Comparison of ENCODE assay signal across 16 cellular contexts in genomic region chr18:2087877-2088673, GRCh38.
DNase-seq lines count a peak whose midpoint lies in the region; ATAC-seq, FAIRE-seq and TF ChIP-seq lines count a peak whose summit lies in the region.
"Had no signal": no experiment of that assay in that cellular context is flagged by ENCODE, and none has a peak within 500 bp of the region (broad histone marks: within the 10 kb centered on the region; RNA-seq: fewer than 3 reads in every experiment).

No MANE protein-coding gene starts in this region.

- dilution Hi-C loops in mammary epithelial cell (cut with HindIII; ENCODE audit: low sequenced_read_pairs), result no loop called here

- no peak for FAIRE-seq in GM12891 (lab: Jason Lieb, UNC)

- BruUV-seq in mammary epithelial cell (replicated peaks; lab: Mats Ljungman, UMichigan), result no TSS peak

- H2AFZ ChIP-seq in mammary epithelial cell (ENCODE audit: low read depth, low read length), result no peak overlapping the region

- no peaks in the 10 kb centered on the region for H3K36me3 ChIP-seq in mammary epithelial cell (ENCODE audit: insufficient read depth, low read length)
- H3K36me3 ChIP-seq in left lung, result no peaks in the 10 kb centered on the region
- H3K36me3 ChIP-seq: SJSA1, thoracic aorta had no signal

- intact Hi-C loops in natural killer cell (cut with micrococcal nuclease) (no loop called here), mammary epithelial cell (cut with micrococcal nuclease) (no loop called here), left lung (cut with DNase I) (no loop called here)

- ATAC-seq in natural killer cell, result no peak
- no peak for ATAC-seq in natural killer cell treated with Interleukin-12 subunit alpha and Interleukin-12 subunit beta and Interleukin-15 and Interleukin-18, amount 100 ng/mL, for 72 hours
- ATAC-seq in left lung, result peak; percentile 36
- ATAC-seq: activated CD8-positive, alpha-beta memory T cell treated with anti-CD3 and anti-CD28 coated beads, Interleukin-2, amount 10 ng/mL, durations not matched to agents 7 days and 5 days had no signal

- H3K4me2 ChIP-seq in mammary epithelial cell (ENCODE audit: insufficient read depth, low read depth, low read length), result no peak overlapping the region

- H3K9me3 Mint-ChIP-seq in natural killer cell, result no peaks in the 10 kb centered on the region
- no peaks in the 10 kb centered on the region for H3K9me3 Mint-ChIP-seq in natural killer cell treated with Interleukin-12 subunit alpha and Interleukin-12 subunit beta and Interleukin-15 and Interleukin-18, amount 100 ng/mL, for 72 hours
- H3K9me3 Mint-ChIP-seq: activated naive CD4-positive, alpha-beta T cell treated with anti-CD3 and anti-CD28 coated beads for 36 hours had no signal

- CTCF ChIA-PET in mammary epithelial cell (lab: Charles Lee; ENCODE audit: low non-redundant PET), result no interaction called here

- no peak for DNase-seq in natural killer cell
- DNase-seq in natural killer cell treated with Interleukin-12 subunit alpha and Interleukin-12 subunit beta and Interleukin-15 and Interleukin-18, amount 100 ng/mL, for 72 hours (ENCODE audit: low spot score), result no peak
- DNase-seq in mammary epithelial cell, result peak; percentile 9
- DNase-seq in left lung, result no peak
- DNase-seq in KBM-7, result no peak
- no peak for DNase-seq in GM12891 (ENCODE audit: insufficient read length, low spot score)
- no peak for DNase-seq in NCI-H1048 (lab: John Stamatoyannopoulos, UW)
- no peak for DNase-seq in 8988T
- DNase-seq: activated CD8-positive, alpha-beta memory T cell treated with anti-CD3 and anti-CD28 coated beads, Interleukin-2, amount 10 ng/mL, durations not matched to agents 7 days and 5 days; activated naive CD4-positive, alpha-beta T cell treated with anti-CD3 and anti-CD28 coated beads for 36 hours; Calu3; NCI-H1436; NCI-H526 treated with DMSO at 0.1 percent for 48 hours; nucleus accumbens had no signal

- no peaks in the 10 kb centered on the region for H3K79me2 ChIP-seq in mammary epithelial cell (ENCODE audit: insufficient read depth, low read length)

- no peak overlapping the region for H3K9ac ChIP-seq in mammary epithelial cell (ENCODE audit: insufficient read depth, low read length)

- H3K27ac Mint-ChIP-seq in natural killer cell, result peak overlapping the region in 1 of 2 donors; percentile 32
- H3K27ac Mint-ChIP-seq in natural killer cell treated with Interleukin-12 subunit alpha and Interleukin-12 subunit beta and Interleukin-15 and Interleukin-18, amount 100 ng/mL, for 72 hours, result no peak overlapping the region
- H3K27ac Mint-ChIP-seq: activated CD8-positive, alpha-beta memory T cell treated with anti-CD3 and anti-CD28 coated beads, Interleukin-2, amount 10 ng/mL, durations not matched to agents 7 days and 5 days; activated naive CD4-positive, alpha-beta T cell treated with anti-CD3 and anti-CD28 coated beads for 36 hours had no signal

- no peak for TF ChIP-seq POLR2A in GM12891 (IDR thresholded peaks at IDR 0.05; ENCODE audit: low read depth, low read length)

- no peaks in the 10 kb centered on the region for H3K36me3 Mint-ChIP-seq in natural killer cell
- no peaks in the 10 kb centered on the region for H3K36me3 Mint-ChIP-seq in natural killer cell treated with Interleukin-12 subunit alpha and Interleukin-12 subunit beta and Interleukin-15 and Interleukin-18, amount 100 ng/mL, for 72 hours
- H3K36me3 Mint-ChIP-seq: activated CD8-positive, alpha-beta memory T cell treated with anti-CD3 and anti-CD28 coated beads, Interleukin-2, amount 10 ng/mL, durations not matched to agents 7 days and 5 days had no signal

- in situ Hi-C loops in mammary epithelial cell (cut with MboI; ENCODE audit: low sequenced_read_pairs in 2 of 2), result loop anchor here (10.0 to 25.0 kb wide), 3 partner anchors 176 to 1226 kb away; no protein-coding TSS in a partner anchor
- in situ Hi-C loops in KBM-7 (cut with MboI; ENCODE audit: low pct_unique_long_range_greater_than_20kb, low sequenced_read_pairs), result no loop called here

- no peak overlapping the region for H3K27ac ChIP-seq in mammary epithelial cell (ENCODE audit: insufficient read depth, low read depth, low read length)
- H3K27ac ChIP-seq in left lung, result peak overlapping the region in 1 of 2 donors; percentile 28
- H3K27ac ChIP-seq: SJSA1, thoracic aorta had no signal

- WGBS in mammary epithelial cell (ENCODE audit: low coverage, missing lambda C conversion rate), result 81% methylated on average over 5 of the region's 5 CpGs

- TF ChIP-seq CTCF in natural killer cell (IDR thresholded peaks at IDR 0.05) (no peak), mammary epithelial cell (conservative IDR thresholded peaks at IDR 0.05 in 1 of 2, IDR thresholded peaks at IDR 0.05 in 1 of 2; ENCODE audit: extremely low read depth in 1 of 2, insufficient read depth in 1 of 2, low read depth in 1 of 2, low read length in 2 of 2) (no peak), left lung (IDR thresholded peaks at IDR 0.05) (no peak)

- H4K20me1 ChIP-seq in mammary epithelial cell (ENCODE audit: insufficient read depth, low read length), result no peaks in the 10 kb centered on the region

- H3K4me1 ChIP-seq in mammary epithelial cell (ENCODE audit: insufficient read depth, low read length) (no peaks in the 10 kb centered on the region), left lung (no peaks in the 10 kb centered on the region)
- H3K4me1 ChIP-seq: SJSA1 had no signal

- H3K4me1 Mint-ChIP-seq in natural killer cell, result peaks cover 32 to 43% of the 10 kb centered on the region in 2 donors
- H3K4me1 Mint-ChIP-seq in natural killer cell treated with Interleukin-12 subunit alpha and Interleukin-12 subunit beta and Interleukin-15 and Interleukin-18, amount 100 ng/mL, for 72 hours (ENCODE audit: low read depth in 2 of 2), result peaks cover 15 to 18% of the 10 kb centered on the region in 2 donors

- H3K9me3 ChIP-seq in mammary epithelial cell (replicated peaks; ENCODE audit: insufficient read depth, low read length), result no peaks in the 10 kb centered on the region
- no peaks in the 10 kb centered on the region for H3K9me3 ChIP-seq in left lung
- H3K9me3 ChIP-seq: SJSA1, thoracic aorta had no signal

- H3K27me3 ChIP-seq in mammary epithelial cell (ENCODE audit: insufficient read depth, low read length), result no peaks in the 10 kb centered on the region
- no peaks in the 10 kb centered on the region for H3K27me3 ChIP-seq in left lung

- peak overlapping the region; percentile 8 for H3K4me3 Mint-ChIP-seq in natural killer cell
- H3K4me3 Mint-ChIP-seq in natural killer cell treated with Interleukin-12 subunit alpha and Interleukin-12 subunit beta and Interleukin-15 and Interleukin-18, amount 100 ng/mL, for 72 hours, result no peak overlapping the region
- H3K4me3 Mint-ChIP-seq: activated CD8-positive, alpha-beta memory T cell treated with anti-CD3 and anti-CD28 coated beads, Interleukin-2, amount 10 ng/mL, durations not matched to agents 7 days and 5 days; activated naive CD4-positive, alpha-beta T cell treated with anti-CD3 and anti-CD28 coated beads for 36 hours had no signal

- H3K4me3 ChIP-seq in mammary epithelial cell (replicated peaks in 1 of 3; ENCODE audit: insufficient read depth in 1 of 3, low read depth in 2 of 3, low read length in 3 of 3) (no peak overlapping the region), left lung (no peak overlapping the region)
- H3K4me3 ChIP-seq: SJSA1, thoracic aorta had no signal

- H3K27me3 Mint-ChIP-seq in natural killer cell (ENCODE audit: low read depth in 2 of 2), result no peaks in the 10 kb centered on the region
- no peaks in the 10 kb centered on the region for H3K27me3 Mint-ChIP-seq in natural killer cell treated with Interleukin-12 subunit alpha and Interleukin-12 subunit beta and Interleukin-15 and Interleukin-18, amount 100 ng/mL, for 72 hours
- H3K27me3 Mint-ChIP-seq: activated CD8-positive, alpha-beta memory T cell treated with anti-CD3 and anti-CD28 coated beads, Interleukin-2, amount 10 ng/mL, durations not matched to agents 7 days and 5 days had no signal

TF ChIP-seq in GM12891, 5 proteins besides CTCF, POLR2A, EP300 and RAD21:
- TF ChIP-seq POU2F2 (IDR thresholded peaks at IDR 0.05; ENCODE audit: low read depth, low read length), result no peak
- no peak for TF ChIP-seq TAF1 (IDR thresholded peaks at IDR 0.05; ENCODE audit: low read depth, low read length)
- TF ChIP-seq SPI1 (IDR thresholded peaks at IDR 0.05; ENCODE audit: low read depth, low read length), result no peak
- TF ChIP-seq POLR2AphosphoS5 (IDR thresholded peaks at IDR 0.05; ENCODE audit: low read depth, low read length), result no peak
- TF ChIP-seq PAX5 (IDR thresholded peaks at IDR 0.05; ENCODE audit: insufficient read depth, low read length, severe bottlenecking), result no peak
